21 cellular contexts compared by ENCODE assay signal in genomic region chr20:2919518-2920245, GRCh38. TPM values are rescaled to one million over a fixed set of nuclear protein-coding genes. Genes with fewer than 3 reads are reported as not detected.
A peak's percentile ranks its signal among the peaks of the same experiment; 100 is the strongest.
DNase-seq lines count a peak whose midpoint lies in the region; ATAC-seq and TF ChIP-seq lines count a peak whose summit lies in the region.
"Had no signal": no experiment of that assay in that cellular context is flagged by ENCODE, and none has a peak within 500 bp of the region (broad histone marks: within the 10 kb centered on the region; RNA-seq: fewer than 3 reads in every experiment).

No MANE protein-coding gene starts in this region.

- no peak for TF ChIP-seq EP300 in transverse colon (IDR thresholded peaks at IDR 0.05; ENCODE audit: low read depth)

- peaks cover 15% of the 10 kb centered on the region for H3K36me3 Mint-ChIP-seq in stimulated activated naive CD8-positive, alpha-beta T cell treated with anti-CD3 and anti-CD28 coated beads, Interleukin-15, Interleukin-2, amounts not matched to agents 100 ng/mL and 50 ng/mL, for 24 hours (ENCODE audit: low read depth)
- H3K36me3 Mint-ChIP-seq in activated naive CD8-positive, alpha-beta T cell treated with anti-CD3 and anti-CD28 coated beads for 36 hours = peaks cover 17% of the 10 kb centered on the region

- H3K27ac Mint-ChIP-seq in stimulated activated naive CD8-positive, alpha-beta T cell treated with anti-CD3 and anti-CD28 coated beads, Interleukin-15, Interleukin-2, amounts not matched to agents 100 ng/mL and 50 ng/mL, for 24 hours = peak overlapping the region; percentile 3
- no peak overlapping the region for H3K27ac Mint-ChIP-seq in stimulated activated naive CD8-positive, alpha-beta T cell treated with anti-CD3 and anti-CD28 coated beads, Interleukin-15, amount 100 ng/mL, for 72 hours
- H3K27ac Mint-ChIP-seq in activated naive CD8-positive, alpha-beta T cell treated with anti-CD3 and anti-CD28 coated beads for 36 hours = peak overlapping the region; percentile 34
- H3K27ac Mint-ChIP-seq: activated CD4-positive, alpha-beta memory T cell treated with anti-CD3 and anti-CD28 coated beads, Interleukin-2, amount 10 ng/mL, durations not matched to agents 7 days and 5 days had no signal

- H3K9me3 ChIP-seq in transverse colon = no peaks in the 10 kb centered on the region
- H3K9me3 ChIP-seq: psoas muscle had no signal

- DNase-seq in stimulated activated naive CD8-positive, alpha-beta T cell treated with anti-CD3 and anti-CD28 coated beads, Interleukin-15, amount 100 ng/mL, for 72 hours = no peak
- no peak for DNase-seq in activated naive CD8-positive, alpha-beta T cell treated with anti-CD3 and anti-CD28 coated beads for 36 hours
- DNase-seq in left kidney (ENCODE audit: low read depth, low spot score) (peak; percentile 62), transverse colon (peak; percentile 34)
- no peak for DNase-seq in stimulated activated CD4-positive, alpha-beta T cell treated with anti-CD3 and anti-CD28 coated beads, Interleukin-2, amount 100 ng/mL, for 24 hours
- DNase-seq in stimulated activated CD8-positive, alpha-beta memory T cell treated with anti-CD3 and anti-CD28 coated beads, Interleukin-4, amount 100 ng/mL, for 48 hours = no peak
- DNase-seq in stimulated activated CD4-positive, alpha-beta T cell treated with anti-CD3 and anti-CD28 coated beads, Interleukin-4, amount 100 ng/mL, for 1 hour = no peak
- DNase-seq: activated CD4-positive, alpha-beta memory T cell treated with anti-CD3 and anti-CD28 coated beads, Interleukin-2, amount 10 ng/mL, durations not matched to agents 7 days and 5 days; activated T-cell treated with anti-CD3 and anti-CD28 coated beads, Interleukin-2, amount 50 U/mL, for 1 hour; CD4-positive, alpha-beta memory T cell; DND-41; GOT3; MM.1S; NCI-H1694; psoas muscle; stimulated activated naive CD8-positive, alpha-beta T cell treated with anti-CD3 and anti-CD28 coated beads, Interleukin-15, Interleukin-2, amounts not matched to agents 100 U/mL and 50 U/mL, for 24 hours; T-helper 1 cell had no signal

- intact Hi-C loops in transverse colon (cut with DNase I; ENCODE audit: low total_unique reads) = no loop called here

- H3K27me3 ChIP-seq in transverse colon = no peaks in the 10 kb centered on the region

- no peak overlapping the region for H3K4me3 ChIP-seq in transverse colon
- H3K4me3 ChIP-seq: psoas muscle had no signal

- no peak for TF ChIP-seq POLR2A in transverse colon (IDR thresholded peaks at IDR 0.05)

- H3K4me3 Mint-ChIP-seq in stimulated activated naive CD8-positive, alpha-beta T cell treated with anti-CD3 and anti-CD28 coated beads, Interleukin-15, Interleukin-2, amounts not matched to agents 100 ng/mL and 50 ng/mL, for 24 hours = no peak overlapping the region
- H3K4me3 Mint-ChIP-seq in stimulated activated naive CD8-positive, alpha-beta T cell treated with anti-CD3 and anti-CD28 coated beads, Interleukin-15, amount 100 ng/mL, for 72 hours = no peak overlapping the region
- no peak overlapping the region for H3K4me3 Mint-ChIP-seq in activated naive CD8-positive, alpha-beta T cell treated with anti-CD3 and anti-CD28 coated beads for 36 hours
- H3K4me3 Mint-ChIP-seq: activated CD4-positive, alpha-beta memory T cell treated with anti-CD3 and anti-CD28 coated beads, Interleukin-2, amount 10 ng/mL, durations not matched to agents 7 days and 5 days; CD4-positive, alpha-beta memory T cell; neural crest cell had no signal

- no peak for TF ChIP-seq CTCF in transverse colon (IDR thresholded peaks at IDR 0.05)

- in situ Hi-C loops in transverse colon (cut with MboI; ENCODE audit: low pct_ligation_motif_present in 1 of 4, low pct_unique_long_range_greater_than_20kb in 1 of 4, low sequenced_read_pairs in 3 of 4) = no loop called here

- peaks cover 0 to 6% (median 3%) of the 10 kb centered on the region in 4 donors for H3K36me3 ChIP-seq in transverse colon

- ATAC-seq in stimulated activated naive CD8-positive, alpha-beta T cell treated with anti-CD3 and anti-CD28 coated beads, Interleukin-15, amount 100 ng/mL, for 72 hours = no peak
- ATAC-seq: esophagus mucosa; Right ventricle myocardium inferior; stimulated activated naive CD8-positive, alpha-beta T cell treated with anti-CD3 and anti-CD28 coated beads, Interleukin-15, Interleukin-2, amounts not matched to agents 100 U/mL and 50 U/mL, for 24 hours had no signal

- H3K27me3 Mint-ChIP-seq in stimulated activated naive CD8-positive, alpha-beta T cell treated with anti-CD3 and anti-CD28 coated beads, Interleukin-15, Interleukin-2, amounts not matched to agents 100 ng/mL and 50 ng/mL, for 24 hours = no peaks in the 10 kb centered on the region
- H3K27me3 Mint-ChIP-seq in stimulated activated naive CD8-positive, alpha-beta T cell treated with anti-CD3 and anti-CD28 coated beads, Interleukin-15, amount 100 ng/mL, for 72 hours = no peaks in the 10 kb centered on the region
- H3K27me3 Mint-ChIP-seq in activated naive CD8-positive, alpha-beta T cell treated with anti-CD3 and anti-CD28 coated beads for 36 hours = no peaks in the 10 kb centered on the region
- H3K27me3 Mint-ChIP-seq: activated CD4-positive, alpha-beta memory T cell treated with anti-CD3 and anti-CD28 coated beads, Interleukin-2, amount 10 ng/mL, durations not matched to agents 7 days and 5 days; CD4-positive, alpha-beta memory T cell had no signal

- H3K9me3 Mint-ChIP-seq in stimulated activated naive CD8-positive, alpha-beta T cell treated with anti-CD3 and anti-CD28 coated beads, Interleukin-15, Interleukin-2, amounts not matched to agents 100 ng/mL and 50 ng/mL, for 24 hours = no peaks in the 10 kb centered on the region
- no peaks in the 10 kb centered on the region for H3K9me3 Mint-ChIP-seq in stimulated activated naive CD8-positive, alpha-beta T cell treated with anti-CD3 and anti-CD28 coated beads, Interleukin-15, amount 100 ng/mL, for 72 hours
- H3K9me3 Mint-ChIP-seq in activated naive CD8-positive, alpha-beta T cell treated with anti-CD3 and anti-CD28 coated beads for 36 hours = peaks cover 2% of the 10 kb centered on the region
- H3K9me3 Mint-ChIP-seq: activated CD4-positive, alpha-beta memory T cell treated with anti-CD3 and anti-CD28 coated beads, Interleukin-2, amount 10 ng/mL, durations not matched to agents 7 days and 5 days; CD4-positive, alpha-beta memory T cell had no signal

- peaks cover 6 to 40% (median 23%) of the 10 kb centered on the region in 4 donors for H3K4me1 ChIP-seq in transverse colon

- 44 to 52% methylated on average over 2 of the region's 2 CpGs for WGBS in transverse colon (ENCODE audit: low coverage in 1 of 2), 2 donors

- peak overlapping the region; percentile 31 to 62 (median 59) for H3K27ac ChIP-seq in transverse colon
- H3K27ac ChIP-seq: psoas muscle had no signal

- peaks cover 29% of the 10 kb centered on the region for H3K4me1 Mint-ChIP-seq in stimulated activated naive CD8-positive, alpha-beta T cell treated with anti-CD3 and anti-CD28 coated beads, Interleukin-15, Interleukin-2, amounts not matched to agents 100 ng/mL and 50 ng/mL, for 24 hours (ENCODE audit: low read depth)
- H3K4me1 Mint-ChIP-seq in stimulated activated naive CD8-positive, alpha-beta T cell treated with anti-CD3 and anti-CD28 coated beads, Interleukin-15, amount 100 ng/mL, for 72 hours = peaks cover 15% of the 10 kb centered on the region
- peaks cover 26% of the 10 kb centered on the region for H3K4me1 Mint-ChIP-seq in activated naive CD8-positive, alpha-beta T cell treated with anti-CD3 and anti-CD28 coated beads for 36 hours
- H3K4me1 Mint-ChIP-seq: activated CD4-positive, alpha-beta memory T cell treated with anti-CD3 and anti-CD28 coated beads, Interleukin-2, amount 10 ng/mL, durations not matched to agents 7 days and 5 days had no signal

RNA-seq across cellular contexts. Expression of gene PTPRA, which starts 46.4 kb away (rescaled TPM):
- 10 to 100 TPM; 40.6 to 43.0 TPM for total RNA-seq in activated naive CD8-positive, alpha-beta T cell treated with anti-CD3 and anti-CD28 coated beads for 36 hours
- 10 to 100 TPM; 32.2 to 55.8 (median 45.8) TPM for total RNA-seq in transverse colon

Comparison
In these comparisons a context has a peak if more than half of its experiments do, and no peak if none do; other contexts are left out.
1. H3K27ac Mint-ChIP-seq: peak in stimulated activated naive CD8-positive, alpha-beta T cell treated with anti-CD3 and anti-CD28 coated beads, Interleukin-15, Interleukin-2, amounts not matched to agents 100 ng/mL and 50 ng/mL, for 24 hours (single experiment) and activated naive CD8-positive, alpha-beta T cell treated with anti-CD3 and anti-CD28 coated beads for 36 hours (single experiment); none in stimulated activated naive CD8-positive, alpha-beta T cell treated with anti-CD3 and anti-CD28 coated beads, Interleukin-15, amount 100 ng/mL, for 72 hours (0 of 2).
2. DNase-seq: peak in left kidney (single experiment) and transverse colon (single experiment); none in stimulated activated naive CD8-positive, alpha-beta T cell treated with anti-CD3 and anti-CD28 coated beads, Interleukin-15, amount 100 ng/mL, for 72 hours (0 of 2), activated naive CD8-positive, alpha-beta T cell treated with anti-CD3 and anti-CD28 coated beads for 36 hours (single experiment), stimulated activated CD4-positive, alpha-beta T cell treated with anti-CD3 and anti-CD28 coated beads, Interleukin-2, amount 100 ng/mL, for 24 hours (0 of 2), stimulated activated CD8-positive, alpha-beta memory T cell treated with anti-CD3 and anti-CD28 coated beads, Interleukin-4, amount 100 ng/mL, for 48 hours (single experiment) and stimulated activated CD4-positive, alpha-beta T cell treated with anti-CD3 and anti-CD28 coated beads, Interleukin-4, amount 100 ng/mL, for 1 hour (single experiment).